Comparison of ENCODE assay signal across 1 cellular context in the genomic region with DNA sequence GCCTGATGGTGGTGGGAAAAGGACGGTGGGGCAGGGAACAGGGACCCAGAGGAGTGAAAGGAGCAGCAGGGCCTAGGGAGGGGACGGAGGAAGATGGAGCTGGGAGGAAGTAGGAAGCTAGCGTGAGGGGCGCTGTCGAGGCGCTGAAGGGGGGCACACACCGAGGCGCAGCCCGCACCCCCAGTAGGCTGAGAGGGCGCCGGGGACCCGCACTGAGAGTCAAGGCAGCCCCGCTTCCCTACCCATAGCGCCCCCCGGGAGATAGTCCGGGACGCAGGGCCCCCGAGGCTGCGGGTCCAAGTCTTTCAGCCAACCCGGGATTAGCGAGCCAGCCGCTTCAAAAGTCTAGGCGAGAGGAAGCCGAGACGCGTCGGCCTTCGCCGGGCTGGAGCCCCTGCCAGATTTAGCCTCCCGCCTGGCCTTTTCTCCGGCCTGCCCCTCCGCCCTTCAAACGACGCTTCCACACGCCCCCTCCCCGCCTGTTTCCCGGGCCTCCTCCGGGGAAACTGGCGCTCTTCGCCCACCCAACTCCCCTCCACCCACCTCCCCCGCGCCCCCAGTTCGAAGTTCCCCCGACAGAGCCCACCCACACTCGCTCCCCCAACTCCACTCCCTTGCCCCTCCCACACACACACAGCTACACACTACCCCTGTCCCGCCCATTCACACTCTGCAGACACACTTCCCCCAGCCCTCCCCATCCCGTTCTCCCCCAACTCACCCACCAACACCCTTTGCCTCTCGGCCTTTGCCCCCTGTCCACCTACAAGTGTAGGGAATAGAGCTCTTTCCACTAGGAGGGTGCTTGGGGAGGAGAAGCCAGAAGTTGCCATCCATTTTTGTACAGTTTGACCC.
TF ChIP-seq lines count a peak whose summit lies in the region.

No MANE protein-coding gene starts in this region.

TF ChIP-seq in GM23338, 12 proteins besides CTCF, POLR2A, EP300 and RAD21 (continued from another document):
- TF ChIP-seq ETS1 (IDR thresholded peaks at IDR 0.05) (no peak), JUNB (IDR thresholded peaks at IDR 0.05; ENCODE audit: unreplicated experiment) (no peak), CREB1 (CRISPR knock-in tag; IDR thresholded peaks at IDR 0.05; ENCODE audit: low read depth) (no peak), NANOG (IDR thresholded peaks at IDR 0.05; ENCODE audit: borderline replicate concordance) (no peak), ZNF331 (CRISPR knock-in tag; IDR thresholded peaks at IDR 0.05; ENCODE audit: low read depth) (no peak), EZH2 (IDR thresholded peaks at IDR 0.05; ENCODE audit: low read depth, unreplicated experiment) (no peak)
